Comparison of ENCODE assay signal across 9 cellular contexts in the genomic region with DNA sequence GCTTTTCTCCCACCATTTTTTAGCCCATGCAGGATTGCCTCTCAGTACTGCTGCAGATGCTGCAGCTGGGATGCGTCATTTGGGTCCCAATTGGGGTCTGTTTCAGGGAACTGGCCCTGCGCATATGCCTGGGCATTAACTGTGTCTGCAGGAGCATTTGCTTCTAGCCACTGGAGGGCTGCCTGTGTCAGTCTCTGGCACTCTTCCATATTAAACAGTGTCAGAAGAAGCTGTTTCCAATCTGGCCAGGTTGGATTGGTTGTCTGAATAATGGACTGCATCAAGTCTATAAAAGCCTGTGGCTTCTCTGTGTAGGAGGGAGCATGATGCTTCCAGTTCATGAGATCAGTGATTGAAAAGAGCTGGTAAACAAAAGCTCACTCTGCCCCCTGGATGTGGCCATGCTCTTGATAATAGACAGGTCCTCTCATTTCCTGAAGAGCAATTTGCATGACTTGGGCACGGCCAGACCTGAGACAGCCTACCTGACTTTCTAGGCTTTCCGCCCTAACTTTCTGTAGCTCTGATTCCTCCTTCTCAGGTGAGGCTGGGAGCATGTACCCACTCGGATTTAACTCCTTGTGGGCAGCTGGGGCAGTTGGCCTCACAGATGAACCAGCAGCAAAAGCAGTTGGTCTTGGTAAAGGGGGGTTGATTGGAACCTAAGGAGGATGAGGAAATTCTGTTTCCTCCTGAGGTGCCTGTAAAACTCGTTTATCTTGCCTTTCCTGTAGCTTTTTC. TPM values are rescaled to one million over a fixed set of nuclear protein-coding genes. Genes with fewer than 3 reads are reported as not detected.
DNase-seq lines count a peak whose midpoint lies in the region; ATAC-seq, FAIRE-seq and TF ChIP-seq lines count a peak whose summit lies in the region.
"Had no signal": no experiment of that assay in that cellular context is flagged by ENCODE, and none has a peak within 500 bp of the region (broad histone marks: within the 10 kb centered on the region; RNA-seq: fewer than 3 reads in every experiment).

No MANE protein-coding gene starts in this region.

- RAD21 ChIA-PET in GM12878 (lab: Charles Lee; ENCODE audit: unreplicated experiment), result interaction anchor here (0.8 kb wide), 1 partner anchor 13 kb away, joined by 3 read pairs; no protein-coding TSS in a partner anchor

- intact Hi-C loops in GM12878 (cut with micrococcal nuclease; ENCODE audit: unreplicated experiment), result no loop called here

- H3K4me3 Mint-ChIP-seq in naive thymus-derived CD8-positive, alpha-beta T cell, result peak overlapping the region in 9 of 10 donors; percentile 40 to 96 (median 91)

- H3K27me3 ChIP-seq in GM12878 (replicated peaks in 1 of 2; ENCODE audit: control insufficient read depth in 2 of 2, insufficient read depth in 2 of 2, low read length in 1 of 2), result no peaks in the 10 kb centered on the region

- peak overlapping the region; percentile 39 for H3K4me2 ChIP-seq in GM12878 (ENCODE audit: control insufficient read depth, insufficient read depth)

- peaks cover 0 to 2% (median 0%) of the 10 kb centered on the region in 9 donors for H3K9me3 Mint-ChIP-seq in naive thymus-derived CD8-positive, alpha-beta T cell

- SMC1A ChIA-PET in GM12878 (lab: Charles Lee; ENCODE audit: uncharacterized antibody, unreplicated experiment), result interaction anchor here (1.0 to 4.6 kb wide), 8 partner anchors 8 to 141 kb away, joined by 3 to 21 read pairs (median 3); no protein-coding TSS in a partner anchor

- peak overlapping the region; percentile 57 for H2AFZ ChIP-seq in GM12878 (ENCODE audit: control insufficient read depth, low read depth, low read length)

- H3K4me1 ChIP-seq in GM12878 (ENCODE audit: control insufficient read depth, insufficient read depth, low read length), result peaks cover 19% of the 10 kb centered on the region

- WGBS in GM12878 (ENCODE audit: insufficient coverage, insufficient replicate concordance, low lambda C conversion rate, missing lambda C conversion rate), result 17% methylated on average over 6 of the region's 6 CpGs

- DNase-seq in HT1080 (ENCODE audit: low read depth) (peak; percentile 23), GM12878 (ENCODE audit: low read depth, low spot score) (no peak), NCI-H187 treated with DMSO at 0.1 percent for 48 hours (lab: John Stamatoyannopoulos, UW) (no peak), DMS79 (lab: John Stamatoyannopoulos, UW) (no peak)
- peak in 1 of 10 donors; percentile 15 for DNase-seq in naive thymus-derived CD8-positive, alpha-beta T cell

- ATAC-seq in GM19025 (IDR thresholded peaks at IDR 0.05; ENCODE audit: low read depth, unreplicated experiment), result peak; percentile 21
- peak; percentile 25 for ATAC-seq in GM12878
- peak; percentile 30 to 57 for ATAC-seq in naive thymus-derived CD8-positive, alpha-beta T cell
- ATAC-seq in HG02588 (IDR thresholded peaks at IDR 0.05; ENCODE audit: unreplicated experiment), result no peak
- no peak for ATAC-seq in HG03097 (IDR thresholded peaks at IDR 0.05; ENCODE audit: low FRiP score, unreplicated experiment)

- no TSS peak for BruUV-seq in GM12878 (replicated peaks; lab: Mats Ljungman, UMichigan)

- H3K36me3 Mint-ChIP-seq in naive thymus-derived CD8-positive, alpha-beta T cell, result no peaks in the 10 kb centered on the region
- H3K36me3 Mint-ChIP-seq: IgD-negative memory B cell had no signal

- peaks cover 16 to 21% (median 16%) of the 10 kb centered on the region in 4 donors for H3K4me1 Mint-ChIP-seq in naive thymus-derived CD8-positive, alpha-beta T cell

- TF ChIP-seq RAD21 in GM12878 (IDR thresholded peaks at IDR 0.05; ENCODE audit: insufficient read depth, low read depth, low read length), result no peak

- peaks cover 0 to 4% (median 0%) of the 10 kb centered on the region in 5 donors for H3K27me3 Mint-ChIP-seq in naive thymus-derived CD8-positive, alpha-beta T cell

- no peak overlapping the region for H3K4me3 ChIP-seq in GM12878

- no peaks in the 10 kb centered on the region; the same call in 2 of the 3 replicates for H3K9me3 ChIP-seq in GM12878 (replicated peaks; ENCODE audit: control insufficient read depth, insufficient read depth, low read length)

- in situ Hi-C loops in GM12878 (cut with MboI), result loop anchor here (25.0 kb wide), 1 partner anchor 1193 kb away; no protein-coding TSS in a partner anchor

- POLR2A ChIA-PET in GM12878 (lab: Charles Lee), result no interaction called here
- POLR2A ChIA-PET in naive thymus-derived CD8-positive, alpha-beta T cell (lab: Charles Lee), result interaction anchor here (1.5 kb wide), 1 partner anchor 9 kb away, joined by 3 read pairs; no protein-coding TSS in a partner anchor

- no peak for TF ChIP-seq CTCF in GM12878 (IDR thresholded peaks at IDR 0.05 in 2 of 3, conservative IDR thresholded peaks at IDR 0.05 in 1 of 3; ENCODE audit: control insufficient read depth in 2 of 3, extremely low read depth in 1 of 3, insufficient read depth in 1 of 3, low read depth in 3 of 3, low read length in 3 of 3)

- no peak overlapping the region for H3K27ac ChIP-seq in GM12878 (ENCODE audit: control insufficient read depth, insufficient read depth)

- H3K9ac ChIP-seq in GM12878 (ENCODE audit: control insufficient read depth, insufficient read depth, low read length), result no peak overlapping the region

- FAIRE-seq in GM12878 (lab: Jason Lieb, UNC), result no peak

- H3K36me3 ChIP-seq in GM12878 (ENCODE audit: control insufficient read depth in 2 of 2, insufficient read depth in 2 of 2, low read length in 1 of 2), result no peaks in the 10 kb centered on the region

- CTCF ChIA-PET in GM12878 (lab: Yijun Ruan, JAX), result interaction anchor here (1.3 to 1.5 kb wide), 3 partner anchors 38 to 140 kb away, joined by 4 to 5 read pairs (median 4); no protein-coding TSS in a partner anchor

- H4K20me1 ChIP-seq in GM12878 (ENCODE audit: control insufficient read depth, insufficient read depth), result no peaks in the 10 kb centered on the region

- no peaks in the 10 kb centered on the region for H3K79me2 ChIP-seq in GM12878 (ENCODE audit: control insufficient read depth, insufficient read depth, low read length)

- no peak for TF ChIP-seq POLR2A in GM12878 (IDR thresholded peaks at IDR 0.05; ENCODE audit: low read depth, low read length)

- no peak for TF ChIP-seq EP300 in GM12878 (IDR thresholded peaks at IDR 0.05; ENCODE audit: borderline replicate concordance in 1 of 2, control insufficient read depth in 1 of 2, low read depth in 2 of 2, low read length in 2 of 2)

- H3K27ac Mint-ChIP-seq in naive thymus-derived CD8-positive, alpha-beta T cell, result peak overlapping the region in 1 of 10 donors; percentile 51
- H3K27ac Mint-ChIP-seq: IgD-negative memory B cell had no signal

TF ChIP-seq in GM12878, 131 proteins besides CTCF, POLR2A, EP300 and RAD21 (continues in another document):
- no peak for TF ChIP-seq RBBP5 (conservative IDR thresholded peaks at IDR 0.05)
- TF ChIP-seq, protein P1, sequence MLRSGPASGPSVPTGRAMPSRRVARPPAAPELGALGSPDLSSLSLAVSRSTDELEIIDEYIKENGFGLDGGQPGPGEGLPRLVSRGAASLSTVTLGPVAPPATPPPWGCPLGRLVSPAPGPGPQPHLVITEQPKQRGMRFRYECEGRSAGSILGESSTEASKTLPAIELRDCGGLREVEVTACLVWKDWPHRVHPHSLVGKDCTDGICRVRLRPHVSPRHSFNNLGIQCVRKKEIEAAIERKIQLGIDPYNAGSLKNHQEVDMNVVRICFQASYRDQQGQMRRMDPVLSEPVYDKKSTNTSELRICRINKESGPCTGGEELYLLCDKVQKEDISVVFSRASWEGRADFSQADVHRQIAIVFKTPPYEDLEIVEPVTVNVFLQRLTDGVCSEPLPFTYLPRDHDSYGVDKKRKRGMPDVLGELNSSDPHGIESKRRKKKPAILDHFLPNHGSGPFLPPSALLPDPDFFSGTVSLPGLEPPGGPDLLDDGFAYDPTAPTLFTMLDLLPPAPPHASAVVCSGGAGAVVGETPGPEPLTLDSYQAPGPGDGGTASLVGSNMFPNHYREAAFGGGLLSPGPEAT (IDR thresholded peaks at IDR 0.05; ENCODE audit: low read depth), result no peak

RNA-seq across cellular contexts. Expression of a gene that starts 29.2 kb away (rescaled TPM):
- total RNA-seq in HT1080 (2014; rRNA removed; shearing (Covaris generic)), result 0.11 TPM in 1 of 2 replicates, not detected in the other
- polyA plus RNA-seq in HT1080 (2015; cell fraction: cytosol; rRNA removed), result not detected in 2 replicates
- 0.33 TPM in 1 of 2 replicates, not detected in the other for polyA plus RNA-seq in HT1080 (2015; cell fraction: nucleus; rRNA removed)
- total RNA-seq in GM12878 (2013; cell fraction: nucleolus; rRNA removed), result not detected in 2 replicates
- total RNA-seq in GM12878 (2014; rRNA removed), result not detected in 2 replicates
- total RNA-seq in GM12878 (2014; rRNA removed; fragmentation: Illumina TruSeq; extraction: Trizol), result not detected in 2 replicates
- not detected in 2 replicates for total RNA-seq in GM12878 (2021)
- not detected for polyA plus RNA-seq in GM12878 (2011; ENCODE audit: low read depth)
- not detected in 2 replicates for polyA plus RNA-seq in GM12878 (2011; rRNA removed)
- polyA plus RNA-seq in GM12878 (2011; cell fraction: cytosol; rRNA removed), result not detected in 2 replicates
- not detected in 2 replicates for polyA plus RNA-seq in GM12878 (2011; cell fraction: nucleus; rRNA removed)
- not detected in 2 replicates for polyA plus RNA-seq in GM12878 (2012)
- not detected in 2 replicates for polyA plus RNA-seq in GM12878 (2014; fragmentation: Illumina TruSeq; extraction: Trizol)
- polyA plus RNA-seq in GM12878 (2014; fragmentation: Nextera tagmentation; extraction: Ambion mirVana), result not detected
- polyA plus RNA-seq in GM12878 (2014; rRNA removed), result not detected in 2 replicates
- not detected for polyA plus RNA-seq in GM12878 (2016; fragmentation: Nextera tagmentation; extraction: Ambion mirVana)
- polyA minus RNA-seq in GM12878 (2011; rRNA and poly(A)+ RNA removed), result not detected in 2 replicates
- not detected in 2 replicates for polyA minus RNA-seq in GM12878 (2011; cell fraction: cytosol; rRNA and poly(A)+ RNA removed)
- polyA minus RNA-seq in GM12878 (2011; cell fraction: nucleus; rRNA and poly(A)+ RNA removed), result not detected in 2 replicates
- total RNA-seq in naive thymus-derived CD8-positive, alpha-beta T cell, result not detected
- polyA plus RNA-seq in naive thymus-derived CD8-positive, alpha-beta T cell, result not detected
- polyA plus RNA-seq: IgD-negative memory B cell had no signal

Comparison
In these comparisons a context has a peak if more than half of its experiments do, and no peak if none do; other contexts are left out.
1. ATAC-seq: peak in GM19025 (single experiment), GM12878 (single experiment) and naive thymus-derived CD8-positive, alpha-beta T cell (2 of 2); none in HG02588 (single experiment) and HG03097 (single experiment).